ENCODE assay signal across 9 cellular contexts in genomic region chr2:176092270-176093144, GRCh38. TPM values are rescaled to one million over a fixed set of nuclear protein-coding genes. Genes with fewer than 3 reads are reported as not detected.
A peak's percentile ranks its signal among the peaks of the same experiment; 100 is the strongest.
DNase-seq lines count a peak whose midpoint lies in the region; ATAC-seq and TF ChIP-seq lines count a peak whose summit lies in the region.
"Had no signal": no experiment of that assay in that cellular context is flagged by ENCODE, and none has a peak within 500 bp of the region (broad histone marks: within the 10 kb centered on the region; RNA-seq: fewer than 3 reads in every experiment).

HOXD13 (plus strand) TSS chr2:176092721; CDS start chr2:176092891, 170 bp downstream.

- H3K36me3 ChIP-seq in BJ (ENCODE audit: control insufficient read depth, insufficient read depth, low read length) (no peaks in the 10 kb centered on the region), H7 (replicated peaks; ENCODE audit: control insufficient read depth, insufficient read depth, low read length) (no peaks in the 10 kb centered on the region)

- no peaks in the 10 kb centered on the region for H3K9me3 Mint-ChIP-seq in activated CD8-positive, alpha-beta T cell treated with anti-CD3 and anti-CD28 coated beads for 36 hours
- no peaks in the 10 kb centered on the region for H3K9me3 Mint-ChIP-seq in mesothelial cell of epicardium

- H3K27ac Mint-ChIP-seq in activated CD8-positive, alpha-beta T cell treated with anti-CD3 and anti-CD28 coated beads for 36 hours: no peak within 1 kb of the TSS
- no peak within 1 kb of the TSS for H3K27ac Mint-ChIP-seq in mesothelial cell of epicardium

- peaks cover 17% of the 10 kb centered on the region for H3K4me1 Mint-ChIP-seq in activated CD8-positive, alpha-beta T cell treated with anti-CD3 and anti-CD28 coated beads for 36 hours (ENCODE audit: low read depth)
- peaks cover 12% of the 10 kb centered on the region for H3K4me1 Mint-ChIP-seq in mesothelial cell of epicardium

- H3K36me3 Mint-ChIP-seq in activated CD8-positive, alpha-beta T cell treated with anti-CD3 and anti-CD28 coated beads for 36 hours (ENCODE audit: low read depth): peaks cover 3% of the 10 kb centered on the region
- no peaks in the 10 kb centered on the region for H3K36me3 Mint-ChIP-seq in mesothelial cell of epicardium

- ATAC-seq in activated CD8-positive, alpha-beta T cell treated with anti-CD3 and anti-CD28 coated beads for 36 hours: peak; percentile 36
- ATAC-seq in GM21825 (IDR thresholded peaks at IDR 0.05; ENCODE audit: unreplicated experiment): no peak
- ATAC-seq in GM21737 (IDR thresholded peaks at IDR 0.05; ENCODE audit: unreplicated experiment): no peak

- intact Hi-C loops in activated CD8-positive, alpha-beta T cell treated with anti-CD3 and anti-CD28 coated beads for 36 hours (cut with micrococcal nuclease): no loop called here

- peaks cover 87% of the 10 kb centered on the region for H3K27me3 Mint-ChIP-seq in activated CD8-positive, alpha-beta T cell treated with anti-CD3 and anti-CD28 coated beads for 36 hours
- H3K27me3 Mint-ChIP-seq in mesothelial cell of epicardium (ENCODE audit: low read depth): peaks cover 94% of the 10 kb centered on the region

- H3K27me3 ChIP-seq in BJ (ENCODE audit: control insufficient read depth, insufficient read depth, low read length): peaks cover 40% of the 10 kb centered on the region
- peaks cover 93% of the 10 kb centered on the region for H3K27me3 ChIP-seq in H7 (ENCODE audit: control insufficient read depth, insufficient read depth, low read length)

- DNase-seq in BJ (ENCODE audit: low read depth): no peak
- peak; percentile 92 for DNase-seq in H7
- no peak for DNase-seq in activated CD8-positive, alpha-beta T cell treated with anti-CD3 and anti-CD28 coated beads for 36 hours
- DNase-seq in mesothelial cell of epicardium (ENCODE audit: low spot score in 2 of 2, unreplicated experiment in 2 of 2): no peak
- DNase-seq in retina: no peak
- DNase-seq in NK-92 treated with Interleukin-12 subunit alpha and Interleukin-12 subunit beta, amount 100 ng/mL, for 24 hours (lab: John Stamatoyannopoulos, UW): no peak

- TF ChIP-seq CTCF in BJ (IDR thresholded peaks at IDR 0.05; ENCODE audit: insufficient read depth, low read depth, low read length) (no peak), mesothelial cell of epicardium (IDR thresholded peaks at IDR 0.05; ENCODE audit: unreplicated experiment) (no peak)
- TF ChIP-seq CTCF in activated CD8-positive, alpha-beta T cell treated with anti-CD3 and anti-CD28 coated beads for 36 hours (IDR thresholded peaks at IDR 0.05): no peak

- H3K4me3 Mint-ChIP-seq in activated CD8-positive, alpha-beta T cell treated with anti-CD3 and anti-CD28 coated beads for 36 hours: peak within 1 kb of the TSS; percentile 42
- peak within 1 kb of the TSS; percentile 57 for H3K4me3 Mint-ChIP-seq in mesothelial cell of epicardium

- H3K4me3 ChIP-seq in BJ (ENCODE audit: low read depth, low read length) (peak within 1 kb of the TSS; percentile 35), H7 (ENCODE audit: insufficient read depth, low read depth, low read length) (peak within 1 kb of the TSS; percentile 14)

- CTCF ChIA-PET in BJ (lab: Yijun Ruan, JAX): interaction anchor here (0.6 kb wide), 2 partner anchors 148 to 681 kb away, joined by 3 to 4 read pairs; no protein-coding TSS in a partner anchor
- CTCF ChIA-PET in activated CD8-positive, alpha-beta T cell treated with anti-CD3 and anti-CD28 coated beads for 36 hours (lab: Charles Lee): no interaction called here

- POLR2A ChIA-PET in BJ (lab: Charles Lee): no interaction called here
- POLR2A ChIA-PET in activated CD8-positive, alpha-beta T cell treated with anti-CD3 and anti-CD28 coated beads for 36 hours (lab: Charles Lee): no interaction called here

RNA-seq across cellular contexts. Expression of gene HOXD13, which starts in this region (rescaled TPM):
- 0.43 and 0.71 TPM in 2 replicates for polyA plus RNA-seq in BJ (2011; rRNA removed)
- polyA minus RNA-seq in BJ (2011; rRNA and poly(A)+ RNA removed): 0.26 and 0.62 TPM in 2 replicates
- 0.07 TPM in 1 of 2 replicates, not detected in the other for total RNA-seq in H7 (2014; rRNA removed; shearing (Covaris generic))
- total RNA-seq in activated CD8-positive, alpha-beta T cell treated with anti-CD3 and anti-CD28 coated beads for 36 hours: not detected
- total RNA-seq in mesothelial cell of epicardium: 0.49 to 0.63 TPM (median 0.56 TPM) in 3 replicates
- total RNA-seq: activated CD8-positive, alpha-beta memory T cell treated with anti-CD3 and anti-CD28 coated beads for 36 hours had no signal

Comparison
In these comparisons a context has a peak if more than half of its experiments do, and no peak if none do; other contexts are left out.
1. Peak in DNase-seq and H3K4me3 ChIP-seq in H7; RNA of the gene not detected or under 1 TPM.
2. Peak in ATAC-seq in activated CD8-positive, alpha-beta T cell treated with anti-CD3 and anti-CD28 coated beads for 36 hours; RNA of the gene not detected or under 1 TPM.